Comparison of ENCODE assay signal across 20 cellular contexts in genomic region chr4:135598151-135598550, GRCh38.
"Had no signal": no experiment of that assay in that cellular context is flagged by ENCODE, and none has a peak within 500 bp of the region (broad histone marks: within the 10 kb centered on the region; RNA-seq: fewer than 3 reads in every experiment).

No MANE protein-coding gene starts in this region.

- H3K9me3 ChIP-seq: testis had no signal

- H3K4me1 ChIP-seq: esophagus muscularis mucosa, parathyroid adenoma, psoas muscle, right lobe of liver, testis, tibial nerve, upper lobe of right lung had no signal

- H3K36me3 Mint-ChIP-seq: naive thymus-derived CD4-positive, alpha-beta T cell; stimulated activated naive B cell treated with anti-CD40 and anti-IgM and Interleukin-4, amounts not matched to agents 10 μg/mL and 1 μg/mL and 100 μg/mL, for 72 hours had no signal

- H2AFZ ChIP-seq: hepatocyte, parathyroid adenoma had no signal

- DNase-seq: effector memory CD4-positive, alpha-beta T cell; foreskin melanocyte; head of caudate nucleus; left colon; mesendoderm; naive thymus-derived CD4-positive, alpha-beta T cell; nephron progenitor cell; psoas muscle; retina; right lobe of liver; stimulated activated CD4-positive, alpha-beta T cell treated with anti-CD3 and anti-CD28 coated beads, Interleukin-4, amount 100 ng/mL, for 4 hours; stimulated activated naive B cell treated with anti-CD40 and anti-IgM and Interleukin-4, amounts not matched to agents 10 μg/mL and 1 μg/mL and 100 μg/mL, for 72 hours; stimulated activated naive CD8-positive, alpha-beta T cell treated with anti-CD3 and anti-CD28 coated beads, Interleukin-15, amount 100 ng/mL, for 72 hours; testis; upper lobe of right lung had no signal

- H3K36me3 ChIP-seq: esophagus muscularis mucosa, right lobe of liver, tibial nerve, upper lobe of right lung had no signal

- H3K27me3 Mint-ChIP-seq: naive thymus-derived CD4-positive, alpha-beta T cell; stimulated activated naive B cell treated with anti-CD40 and anti-IgM and Interleukin-4, amounts not matched to agents 10 μg/mL and 1 μg/mL and 100 μg/mL, for 72 hours; stimulated activated naive CD8-positive, alpha-beta T cell treated with anti-CD3 and anti-CD28 coated beads, Interleukin-15, amount 100 ng/mL, for 72 hours had no signal

- H3K4me3 ChIP-seq: esophagus muscularis mucosa, hepatocyte, psoas muscle, right lobe of liver, testis, tibial nerve, upper lobe of right lung had no signal

- H3K4me1 Mint-ChIP-seq: naive thymus-derived CD4-positive, alpha-beta T cell; nephron progenitor cell; stimulated activated naive B cell treated with anti-CD40 and anti-IgM and Interleukin-4, amounts not matched to agents 10 μg/mL and 1 μg/mL and 100 μg/mL, for 72 hours; stimulated activated naive CD8-positive, alpha-beta T cell treated with anti-CD3 and anti-CD28 coated beads, Interleukin-15, amount 100 ng/mL, for 72 hours had no signal

- H3K27me3 ChIP-seq: esophagus muscularis mucosa, hepatocyte, right lobe of liver, testis, tibial nerve, upper lobe of right lung had no signal

- H3K27ac ChIP-seq: epithelial cell of prostate, esophagus muscularis mucosa, hepatocyte, parathyroid adenoma, psoas muscle, right lobe of liver, testis, tibial nerve, upper lobe of right lung had no signal

- H3K4me2 ChIP-seq: hepatocyte had no signal

- H3K79me2 ChIP-seq: hepatocyte, parathyroid adenoma had no signal

- H3K27ac Mint-ChIP-seq: naive thymus-derived CD4-positive, alpha-beta T cell; nephron progenitor cell; stimulated activated naive B cell treated with anti-CD40 and anti-IgM and Interleukin-4, amounts not matched to agents 10 μg/mL and 1 μg/mL and 100 μg/mL, for 72 hours; stimulated activated naive CD8-positive, alpha-beta T cell treated with anti-CD3 and anti-CD28 coated beads, Interleukin-15, amount 100 ng/mL, for 72 hours had no signal

- H3K9ac ChIP-seq: parathyroid adenoma had no signal

- H3K4me3 Mint-ChIP-seq: naive thymus-derived CD4-positive, alpha-beta T cell; nephron progenitor cell; stimulated activated naive B cell treated with anti-CD40 and anti-IgM and Interleukin-4, amounts not matched to agents 10 μg/mL and 1 μg/mL and 100 μg/mL, for 72 hours; stimulated activated naive CD8-positive, alpha-beta T cell treated with anti-CD3 and anti-CD28 coated beads, Interleukin-15, amount 100 ng/mL, for 72 hours had no signal
